ENCODE assay signal across 8 cellular contexts in genomic region chr6:28807682-28808280, GRCh38.
DNase-seq lines count a peak whose midpoint lies in the region; ATAC-seq and TF ChIP-seq lines count a peak whose summit lies in the region.

No MANE protein-coding gene starts in this region.

- H3K9ac ChIP-seq in endodermal cell (ENCODE audit: extremely low read depth, low read length, poor library complexity, severe bottlenecking), result peak overlapping the region; percentile 9

- DNase-seq in ACHN (peak; percentile 60), HAP-1 (ENCODE audit: low spot score in 2 of 2) (peak; percentile 74 to 88), endodermal cell (peak; percentile 94), HuH-7 (ENCODE audit: low spot score) (no peak)
- peak; percentile 33 for DNase-seq in stimulated activated CD4-positive, alpha-beta T cell treated with anti-CD3 and anti-CD28 coated beads, Interleukin-4, amount 100 ng/mL, for 24 hours
- no peak for DNase-seq in effector CD8-positive, alpha-beta T cell (lab: John Stamatoyannopoulos, UW)

- H3K27me3 Mint-ChIP-seq in endodermal cell (ENCODE audit: insufficient read depth), result peaks cover 89% of the 10 kb centered on the region

- ATAC-seq in HG02885 (IDR thresholded peaks at IDR 0.05; ENCODE audit: poor library complexity, unreplicated experiment), result no peak

- H3K27me3 ChIP-seq in HAP-1 (ENCODE audit: low read depth) (no peaks in the 10 kb centered on the region), endodermal cell (ENCODE audit: control insufficient read depth, insufficient read depth, low read length, poor library complexity, severe bottlenecking) (peaks cover 80% of the 10 kb centered on the region)

- H3K27ac ChIP-seq in endodermal cell (ENCODE audit: low read depth, low read length), result no peak overlapping the region

- TF ChIP-seq CTCF in endodermal cell (conservative IDR thresholded peaks at IDR 0.05), result no peak

- H3K4me3 ChIP-seq in HAP-1 (peak overlapping the region; percentile 11), endodermal cell (ENCODE audit: low read length) (peak overlapping the region; percentile 96)

- 4 to 8% methylated on average over 7 to 12 of the region's 12 CpGs for WGBS in endodermal cell (ENCODE audit: insufficient coverage in 1 of 2, insufficient read length in 1 of 2), 2 experiments

- H3K4me1 ChIP-seq in HAP-1 (peaks cover 18% of the 10 kb centered on the region), endodermal cell (ENCODE audit: control insufficient read depth, insufficient read depth, low read length) (no peaks in the 10 kb centered on the region)

- H3K9me3 Mint-ChIP-seq in endodermal cell, result no peaks in the 10 kb centered on the region

- no peak overlapping the region for H3K27ac Mint-ChIP-seq in endodermal cell

- H3K4me1 Mint-ChIP-seq in endodermal cell, result peaks cover 21% of the 10 kb centered on the region

- peak overlapping the region; percentile 61 for H3K4me3 Mint-ChIP-seq in endodermal cell

- H3K36me3 Mint-ChIP-seq in endodermal cell (ENCODE audit: low read depth), result no peaks in the 10 kb centered on the region

- H3K9me3 ChIP-seq in HAP-1 (no peaks in the 10 kb centered on the region), endodermal cell (ENCODE audit: control insufficient read depth, low read length) (no peaks in the 10 kb centered on the region)

- H3K36me3 ChIP-seq in HAP-1 (replicated peaks), result no peaks in the 10 kb centered on the region
- no peaks in the 10 kb centered on the region for H3K36me3 ChIP-seq in endodermal cell (ENCODE audit: control insufficient read depth, insufficient read depth, low read length)

- in situ Hi-C loops in ACHN (cut with HindIII; ENCODE audit: low pct_ligation_motif_present, low pct_unique_long_range_greater_than_20kb, low sequenced_read_pairs) (no loop called here), HAP-1 (cut with MboI; ENCODE audit: low sequenced_read_pairs) (no loop called here)

TF ChIP-seq in PFSK-1, 5 proteins besides CTCF, POLR2A, EP300 and RAD21:
- TF ChIP-seq TAF1 (IDR thresholded peaks at IDR 0.05; ENCODE audit: borderline replicate concordance, insufficient read depth, low read length) (peak; percentile 44; the same call in 1 of the 2 replicates), SIN3A (IDR thresholded peaks at IDR 0.05; ENCODE audit: borderline replicate concordance, insufficient read depth, low read length) (no peak), POLR2AphosphoS5 (IDR thresholded peaks at IDR 0.05; ENCODE audit: low read depth, low read length) (no peak), FOXP2 (optimal IDR thresholded peaks at IDR 0.05; ENCODE audit: borderline replicate concordance, extremely low read depth, extremely low read length, insufficient read depth) (no peak)
TF ChIP-seq in PFSK-1: peak in this region for 1.

Comparison
In these comparisons a context has a peak if more than half of its experiments do, and no peak if none do; other contexts are left out.
1. DNase-seq: peak in ACHN (single experiment), HAP-1 (2 of 2), endodermal cell (single experiment) and stimulated activated CD4-positive, alpha-beta T cell treated with anti-CD3 and anti-CD28 coated beads, Interleukin-4, amount 100 ng/mL, for 24 hours (single experiment); none in effector CD8-positive, alpha-beta T cell (single experiment) and HuH-7 (single experiment).